In genomic region chr11:117907276-117908110, GRCh38 we compare ENCODE assay signal across 8 cellular contexts. TPM values are rescaled to one million over a fixed set of nuclear protein-coding genes. Genes with fewer than 3 reads are reported as not detected.
DNase-seq lines count a peak whose midpoint lies in the region; ATAC-seq lines count a peak whose summit lies in the region.

No MANE protein-coding gene starts in this region.

- peaks cover 10% of the 10 kb centered on the region for H3K4me1 Mint-ChIP-seq in activated CD4-positive, alpha-beta T cell treated with anti-CD3 and anti-CD28 coated beads for 36 hours

- POLR2A ChIA-PET in activated CD4-positive, alpha-beta T cell treated with anti-CD3 and anti-CD28 coated beads for 36 hours (lab: Charles Lee), result interaction anchor here (1.1 kb wide), 1 partner anchor 39 kb away, joined by 5 read pairs; no protein-coding TSS in a partner anchor

- peak overlapping the region; percentile 65 for H3K27ac Mint-ChIP-seq in activated CD4-positive, alpha-beta T cell treated with anti-CD3 and anti-CD28 coated beads for 36 hours

- peak; percentile 98 for ATAC-seq in activated CD4-positive, alpha-beta T cell treated with anti-CD3 and anti-CD28 coated beads for 36 hours
- ATAC-seq in left lobe of liver (peak; percentile 77), HG03159 (IDR thresholded peaks at IDR 0.05; ENCODE audit: unreplicated experiment) (no peak)

- DNase-seq in AG08396 (ENCODE audit: low spot score), result peak; percentile 84
- peak; percentile 97 for DNase-seq in H4 (ENCODE audit: low spot score)
- DNase-seq in NCI-H446 (lab: John Stamatoyannopoulos, UW), result peak; percentile 95 to 98
- peak; percentile 87 for DNase-seq in activated CD4-positive, alpha-beta T cell treated with anti-CD3 and anti-CD28 coated beads for 36 hours
- peak; percentile 66 for DNase-seq in dedifferentiated amniotic fluid mesenchymal stem cell (ENCODE audit: extremely low spot score)
- peak; percentile 57 for DNase-seq in left lobe of liver (ENCODE audit: low spot score)
- DNase-seq in stimulated activated CD4-positive, alpha-beta T cell treated with anti-CD3 and anti-CD28 coated beads, Interleukin-4, amount 100 ng/mL, for 1 hour, result peak; percentile 65

- CTCF ChIA-PET in activated CD4-positive, alpha-beta T cell treated with anti-CD3 and anti-CD28 coated beads for 36 hours (lab: Charles Lee), result interaction anchor here (0.5 to 1.3 kb wide), 4 partner anchors 12 to 83 kb away, joined by 3 to 5 read pairs (median 3); no protein-coding TSS in a partner anchor

- H3K9me3 Mint-ChIP-seq in activated CD4-positive, alpha-beta T cell treated with anti-CD3 and anti-CD28 coated beads for 36 hours (ENCODE audit: low read depth), result no peaks in the 10 kb centered on the region

- no peaks in the 10 kb centered on the region for H3K36me3 Mint-ChIP-seq in activated CD4-positive, alpha-beta T cell treated with anti-CD3 and anti-CD28 coated beads for 36 hours (ENCODE audit: low read depth)

- peak overlapping the region; percentile 39 for H3K4me3 Mint-ChIP-seq in activated CD4-positive, alpha-beta T cell treated with anti-CD3 and anti-CD28 coated beads for 36 hours

- intact Hi-C loops in activated CD4-positive, alpha-beta T cell treated with anti-CD3 and anti-CD28 coated beads for 36 hours (cut with DNase I, micrococcal nuclease), result no loop called here

- no peaks in the 10 kb centered on the region for H3K27me3 Mint-ChIP-seq in activated CD4-positive, alpha-beta T cell treated with anti-CD3 and anti-CD28 coated beads for 36 hours

RNA-seq across cellular contexts. Expression of gene TMPRSS13, which starts 21.7 kb away (rescaled TPM):
- 0.33 TPM in 1 of 2 replicates, not detected in the other for total RNA-seq in H4 (2014; rRNA removed; shearing (Covaris generic))
- total RNA-seq in activated CD4-positive, alpha-beta T cell treated with anti-CD3 and anti-CD28 coated beads for 36 hours, result 1 to 10 TPM; 1.7 TPM
- 0.15 TPM for total RNA-seq in left lobe of liver

RNA-seq across cellular contexts. Expression of gene FXYD6, which starts 31.0 kb away (rescaled TPM):
- total RNA-seq in H4 (2014; rRNA removed; shearing (Covaris generic)), result 12.8 and 15.8 TPM in 2 replicates
- total RNA-seq in activated CD4-positive, alpha-beta T cell treated with anti-CD3 and anti-CD28 coated beads for 36 hours, result under 1 TPM; 0.46 to 0.47 TPM
- total RNA-seq in left lobe of liver, result 10.4 TPM
